Comparison of ENCODE assay signal across 9 cellular contexts in genomic region chr14:100283984-100284881, GRCh38. TPM values are rescaled to one million over a fixed set of nuclear protein-coding genes. Genes with fewer than 3 reads are reported as not detected.
A peak's percentile ranks its signal among the peaks of the same experiment; 100 is the strongest.
DNase-seq lines count a peak whose midpoint lies in the region; ATAC-seq and TF ChIP-seq lines count a peak whose summit lies in the region.
"Had no signal": no experiment of that assay in that cellular context is flagged by ENCODE, and none has a peak within 500 bp of the region (broad histone marks: within the 10 kb centered on the region; RNA-seq: fewer than 3 reads in every experiment).

No MANE protein-coding gene starts in this region.

- H3K4me3 ChIP-seq in right lobe of liver (peak overlapping the region; percentile 70 to 89 (median 79)), testis (peak overlapping the region; percentile 78 to 87)

- intact Hi-C loops in right lobe of liver (cut with DNase I) = no loop called here
- intact Hi-C loops in testis (cut with DNase I; ENCODE audit: low total_unique reads) = no loop called here

- H3K4me1 ChIP-seq in right lobe of liver = peaks cover 0 to 4% (median 0%) of the 10 kb centered on the region in 4 donors
- peaks cover 26% of the 10 kb centered on the region for H3K4me1 ChIP-seq in testis

- no peak overlapping the region for H3K27ac ChIP-seq in right lobe of liver
- H3K27ac ChIP-seq in testis = peak overlapping the region in 1 of 2 donors; percentile 94

- no peaks in the 10 kb centered on the region for H3K36me3 ChIP-seq in right lobe of liver
- no peaks in the 10 kb centered on the region for H3K36me3 ChIP-seq in testis (ENCODE audit: low read depth, missing control alignments)

- POLR2A ChIA-PET in activated CD4-positive, alpha-beta T cell treated with anti-CD3 and anti-CD28 coated beads, Interleukin-2, amount 10 ng/mL, durations not matched to agents 7 days and 5 days (lab: Charles Lee) = no interaction called here

- peak overlapping the region; percentile 50 for H3K4me3 Mint-ChIP-seq in activated CD4-positive, alpha-beta T cell treated with anti-CD3 and anti-CD28 coated beads, Interleukin-2, amount 10 ng/mL, durations not matched to agents 7 days and 5 days
- H3K4me3 Mint-ChIP-seq in activated naive CD8-positive, alpha-beta T cell treated with anti-CD3 and anti-CD28 coated beads, Interleukin-2, amount 50 U/mL, for 24 hours = peak overlapping the region; percentile 32

- no peak for ATAC-seq in activated naive CD8-positive, alpha-beta T cell treated with anti-CD3 and anti-CD28 coated beads, Interleukin-2, amount 50 U/mL, for 24 hours
- ATAC-seq in right lobe of liver = no peak

- TF ChIP-seq CTCF in right lobe of liver (IDR thresholded peaks at IDR 0.05) = no peak
- no peak for TF ChIP-seq CTCF in testis (IDR thresholded peaks at IDR 0.05)

- H3K27me3 Mint-ChIP-seq in activated CD4-positive, alpha-beta T cell treated with anti-CD3 and anti-CD28 coated beads, Interleukin-2, amount 10 ng/mL, durations not matched to agents 7 days and 5 days = no peaks in the 10 kb centered on the region
- H3K27me3 Mint-ChIP-seq in activated naive CD8-positive, alpha-beta T cell treated with anti-CD3 and anti-CD28 coated beads, Interleukin-2, amount 50 U/mL, for 24 hours = no peaks in the 10 kb centered on the region

- CTCF ChIA-PET in activated CD4-positive, alpha-beta T cell treated with anti-CD3 and anti-CD28 coated beads, Interleukin-2, amount 10 ng/mL, durations not matched to agents 7 days and 5 days (lab: Charles Lee) = interaction anchor here (0.7 to 5.5 kb wide), 17 partner anchors 9 to 362 kb away, joined by 3 to 64 read pairs (median 4); partner anchors contain the start of gene SLC25A47

- 63% methylated on average over 16 of the region's 26 CpGs for WGBS in right lobe of liver (ENCODE audit: insufficient coverage, low coverage, low lambda C conversion rate, missing lambda C conversion rate)
- WGBS in testis, 2 donors = 38 to 50% methylated on average over 26 of the region's 26 CpGs

- H3K9me3 ChIP-seq in right lobe of liver (no peaks in the 10 kb centered on the region), testis (no peaks in the 10 kb centered on the region)

- H3K4me1 Mint-ChIP-seq in activated CD4-positive, alpha-beta T cell treated with anti-CD3 and anti-CD28 coated beads, Interleukin-2, amount 10 ng/mL, durations not matched to agents 7 days and 5 days = peaks cover 19% of the 10 kb centered on the region
- H3K4me1 Mint-ChIP-seq in activated naive CD8-positive, alpha-beta T cell treated with anti-CD3 and anti-CD28 coated beads, Interleukin-2, amount 50 U/mL, for 24 hours = peaks cover 12% of the 10 kb centered on the region

- H3K36me3 Mint-ChIP-seq in activated CD4-positive, alpha-beta T cell treated with anti-CD3 and anti-CD28 coated beads, Interleukin-2, amount 10 ng/mL, durations not matched to agents 7 days and 5 days (ENCODE audit: low read depth) = peaks cover 8% of the 10 kb centered on the region
- H3K36me3 Mint-ChIP-seq in activated naive CD8-positive, alpha-beta T cell treated with anti-CD3 and anti-CD28 coated beads, Interleukin-2, amount 50 U/mL, for 24 hours (ENCODE audit: low read depth) = peaks cover 11% of the 10 kb centered on the region

- no peaks in the 10 kb centered on the region for H3K27me3 ChIP-seq in right lobe of liver
- H3K27me3 ChIP-seq in testis = no peaks in the 10 kb centered on the region

- no peaks in the 10 kb centered on the region for H3K9me3 Mint-ChIP-seq in activated CD4-positive, alpha-beta T cell treated with anti-CD3 and anti-CD28 coated beads, Interleukin-2, amount 10 ng/mL, durations not matched to agents 7 days and 5 days
- H3K9me3 Mint-ChIP-seq in activated naive CD8-positive, alpha-beta T cell treated with anti-CD3 and anti-CD28 coated beads, Interleukin-2, amount 50 U/mL, for 24 hours = no peaks in the 10 kb centered on the region

- peak overlapping the region; percentile 10 for H3K27ac Mint-ChIP-seq in activated CD4-positive, alpha-beta T cell treated with anti-CD3 and anti-CD28 coated beads, Interleukin-2, amount 10 ng/mL, durations not matched to agents 7 days and 5 days
- peak overlapping the region; percentile 57 for H3K27ac Mint-ChIP-seq in activated naive CD8-positive, alpha-beta T cell treated with anti-CD3 and anti-CD28 coated beads, Interleukin-2, amount 50 U/mL, for 24 hours

- TF ChIP-seq POLR2A in right lobe of liver (IDR thresholded peaks at IDR 0.05) (no peak), testis (IDR thresholded peaks at IDR 0.05) (no peak)

- no peak for DNase-seq in activated CD4-positive, alpha-beta T cell treated with anti-CD3 and anti-CD28 coated beads, Interleukin-2, amount 10 ng/mL, durations not matched to agents 7 days and 5 days
- no peak for DNase-seq in activated CD4-positive, alpha-beta T cell treated with anti-CD3 and anti-CD28 coated beads for 48 hours
- no peak for DNase-seq in activated naive CD8-positive, alpha-beta T cell treated with anti-CD3 and anti-CD28 coated beads, Interleukin-2, amount 50 U/mL, for 24 hours
- no peak for DNase-seq in right lobe of liver
- no peak for DNase-seq in testis
- no peak for DNase-seq in amniotic stem cell (lab: John Stamatoyannopoulos, UW)
- DNase-seq in NCI-H1930 (lab: John Stamatoyannopoulos, UW) = no peak
- DNase-seq in COR-L47 (lab: John Stamatoyannopoulos, UW) = no peak

RNA-seq across cellular contexts. Expression of gene SLC25A29, which starts 22.0 kb away (rescaled TPM):
- total RNA-seq in activated CD4-positive, alpha-beta T cell treated with anti-CD3 and anti-CD28 coated beads, Interleukin-2, amount 10 ng/mL, durations not matched to agents 7 days and 5 days = 1 to 10 TPM; 1.5 to 2.2 TPM
- 10 to 100 TPM; 14.1 to 30.3 (median 18.2) TPM for total RNA-seq in right lobe of liver
- 100 to 1,000 TPM; 185 to 322 TPM for total RNA-seq in testis
- polyA plus RNA-seq in testis (ENCODE audit: insufficient read depth, low read depth, low replicate concordance) = 72.3 TPM

RNA-seq across cellular contexts. Expression of gene SLC25A47, which starts 38.9 kb away (rescaled TPM):
- not detected for total RNA-seq in activated CD4-positive, alpha-beta T cell treated with anti-CD3 and anti-CD28 coated beads, Interleukin-2, amount 10 ng/mL, durations not matched to agents 7 days and 5 days
- total RNA-seq in right lobe of liver = 100 to 1,000 TPM in 4 of 6 experiments, 10 to 100 TPM in 2; 74.8 to 378 (median 229) TPM
- total RNA-seq in testis = under 1 TPM; 0.37 to 0.87 TPM
- 0.78 TPM for polyA plus RNA-seq in testis (ENCODE audit: insufficient read depth, low read depth, low replicate concordance)
- total RNA-seq: M059J had no signal

RNA-seq across cellular contexts. Expression of gene YY1, which starts 45.3 kb away (rescaled TPM):
- 100 to 1,000 TPM in 1 of 2 experiments, 10 to 100 TPM in 1; 95.0 to 107 TPM for total RNA-seq in activated CD4-positive, alpha-beta T cell treated with anti-CD3 and anti-CD28 coated beads, Interleukin-2, amount 10 ng/mL, durations not matched to agents 7 days and 5 days
- total RNA-seq in right lobe of liver (10 to 100 TPM; 24.4 to 52.5 (median 36.1) TPM), testis (10 to 100 TPM; 58.1 to 68.2 TPM)
- polyA plus RNA-seq in testis (ENCODE audit: insufficient read depth, low read depth, low replicate concordance) = 74.2 TPM

Comparison
In these comparisons a context has a peak if more than half of its experiments do, and no peak if none do; other contexts are left out.
1. RNA of gene SLC25A29, which starts 22.0 kb away (total RNA-seq): 185 to 322 TPM in testis; 14.1 to 30.3 TPM in right lobe of liver and 1.5 to 2.2 TPM in activated CD4-positive, alpha-beta T cell treated with anti-CD3 and anti-CD28 coated beads, Interleukin-2, amount 10 ng/mL, durations not matched to agents 7 days and 5 days; every median in the first group is over 4 times any median in the second.
2. RNA of gene SLC25A47, which starts 38.9 kb away (total RNA-seq): 74.8 to 378 TPM in right lobe of liver; 0.37 to 0.87 TPM in testis and not detected in activated CD4-positive, alpha-beta T cell treated with anti-CD3 and anti-CD28 coated beads, Interleukin-2, amount 10 ng/mL, durations not matched to agents 7 days and 5 days; every median in the first group is over 10 times any median in the second.